ENCODE assay signal across 1 cellular context in the genomic region with DNA sequence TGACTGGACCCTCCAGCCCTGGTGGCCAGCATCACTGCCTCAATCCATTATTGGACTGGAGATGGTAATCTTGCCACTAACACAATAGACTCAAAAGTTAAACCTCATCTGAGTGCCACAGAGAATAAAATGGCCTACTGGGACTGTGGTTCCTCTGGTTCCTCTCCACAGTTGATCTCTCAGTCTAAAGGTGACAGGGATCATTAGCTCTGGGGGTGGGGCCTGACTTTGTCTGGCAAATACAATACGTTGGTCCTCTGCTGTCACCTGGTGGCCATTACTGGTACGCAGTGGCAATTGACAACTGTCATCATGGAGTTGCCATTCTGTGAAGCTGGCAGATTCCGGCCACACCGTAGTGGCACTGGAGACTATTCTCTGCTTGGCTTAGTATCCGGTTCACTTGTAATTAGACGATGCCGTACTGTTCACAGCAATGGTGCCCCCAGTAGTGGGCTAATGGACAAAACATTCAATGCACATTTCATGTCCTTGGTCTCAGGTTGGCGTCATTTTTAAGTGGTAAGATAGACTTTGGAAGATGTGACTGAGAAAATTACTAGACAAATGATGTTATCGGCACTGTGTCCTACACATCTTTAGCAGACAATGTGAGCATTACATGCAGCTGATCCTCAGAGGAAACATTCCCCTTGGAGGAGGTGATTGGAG.
TF ChIP-seq lines count a peak whose summit lies in the region.

No MANE protein-coding gene starts in this region.

TF ChIP-seq in K562, 482 proteins besides CTCF, POLR2A, EP300 and RAD21 (continued from another document and continues in another):
- TF ChIP-seq AFF4 (CRISPR knock-in tag; IDR thresholded peaks at IDR 0.05), result no peak
- TF ChIP-seq ARID2 (IDR thresholded peaks at IDR 0.05), result peak; percentile 71; the same call in 1 of the 2 replicates
- no peak for TF ChIP-seq BDP1 (IDR thresholded peaks at IDR 0.05; ENCODE audit: insufficient read depth, insufficient read length)
- TF ChIP-seq KAT2B (IDR thresholded peaks at IDR 0.05; ENCODE audit: low read depth, low read length), result no peak
- no peak for TF ChIP-seq RBBP5 (IDR thresholded peaks at IDR 0.05; ENCODE audit: borderline replicate concordance, insufficient read depth, low read length, poor library complexity, severe bottlenecking)
- no peak for TF ChIP-seq SMARCB1 (IDR thresholded peaks at IDR 0.05; ENCODE audit: insufficient read length, low read depth)
- no peak for TF ChIP-seq EZH2 (IDR thresholded peaks at IDR 0.05; ENCODE audit: borderline replicate concordance, low read depth, low read length)
- TF ChIP-seq CBX3 (IDR thresholded peaks at IDR 0.05; ENCODE audit: borderline replicate concordance in 1 of 2, low read length in 2 of 2), result no peak
- TF ChIP-seq ZNF696 (CRISPR knock-in tag; conservative IDR thresholded peaks at IDR 0.05), result no peak
- TF ChIP-seq ZNF121 (CRISPR knock-in tag; conservative IDR thresholded peaks at IDR 0.05), result no peak
- TF ChIP-seq ESRRA (IDR thresholded peaks at IDR 0.05; ENCODE audit: borderline replicate concordance, low read depth), result no peak
- TF ChIP-seq GTF2B (IDR thresholded peaks at IDR 0.05; ENCODE audit: extremely low read depth, insufficient read length), result no peak
- no peak for TF ChIP-seq YY1 (IDR thresholded peaks at IDR 0.05; ENCODE audit: borderline replicate concordance in 1 of 3, control insufficient read depth in 1 of 3, extremely low read depth in 1 of 3, insufficient read depth in 3 of 3, insufficient read length in 1 of 3, insufficient replicate concordance in 2 of 3, low read depth in 1 of 3, low read length in 2 of 3)
- TF ChIP-seq, protein P1, sequence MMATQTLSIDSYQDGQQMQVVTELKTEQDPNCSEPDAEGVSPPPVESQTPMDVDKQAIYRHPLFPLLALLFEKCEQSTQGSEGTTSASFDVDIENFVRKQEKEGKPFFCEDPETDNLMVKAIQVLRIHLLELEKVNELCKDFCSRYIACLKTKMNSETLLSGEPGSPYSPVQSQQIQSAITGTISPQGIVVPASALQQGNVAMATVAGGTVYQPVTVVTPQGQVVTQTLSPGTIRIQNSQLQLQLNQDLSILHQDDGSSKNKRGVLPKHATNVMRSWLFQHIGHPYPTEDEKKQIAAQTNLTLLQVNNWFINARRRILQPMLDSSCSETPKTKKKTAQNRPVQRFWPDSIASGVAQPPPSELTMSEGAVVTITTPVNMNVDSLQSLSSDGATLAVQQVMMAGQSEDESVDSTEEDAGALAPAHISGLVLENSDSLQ (IDR thresholded peaks at IDR 0.05), result peak; percentile 65
- 0 out of 2 replicates have a peak, but pooled peaks have one; percentile 27 for TF ChIP-seq ZNF24 (IDR thresholded peaks at IDR 0.05)
- no peak for TF ChIP-seq TCF15 (CRISPR knock-in tag; IDR thresholded peaks at IDR 0.05)
- no peak for TF ChIP-seq ZNF311 (CRISPR knock-in tag; IDR thresholded peaks at IDR 0.05)
- no peak for TF ChIP-seq FUS (optimal IDR thresholded peaks at IDR 0.05; ENCODE audit: low read depth, low read length)
- TF ChIP-seq GTF2F1 (IDR thresholded peaks at IDR 0.05; ENCODE audit: low read depth, low read length), result no peak
- TF ChIP-seq POLR2AphosphoS2 (IDR thresholded peaks at IDR 0.05; ENCODE audit: low read length), result no peak
- no peak for TF ChIP-seq RBFOX2 (IDR thresholded peaks at IDR 0.05; ENCODE audit: low read depth, low read length)
- no peak for TF ChIP-seq ARID4B (CRISPR knock-in tag; IDR thresholded peaks at IDR 0.05)
- peak; percentile 94 for TF ChIP-seq SMC3 (conservative IDR thresholded peaks at IDR 0.05; ENCODE audit: insufficient read depth, low read depth, low read length)
- no peak for TF ChIP-seq HNRNPUL1 (IDR thresholded peaks at IDR 0.05; ENCODE audit: low read length)
- TF ChIP-seq NR4A1 (CRISPR knock-in tag; IDR thresholded peaks at IDR 0.05), result no peak
- no peak for TF ChIP-seq NR4A1 (tag; IDR thresholded peaks at IDR 0.05)
- TF ChIP-seq, protein P2, sequence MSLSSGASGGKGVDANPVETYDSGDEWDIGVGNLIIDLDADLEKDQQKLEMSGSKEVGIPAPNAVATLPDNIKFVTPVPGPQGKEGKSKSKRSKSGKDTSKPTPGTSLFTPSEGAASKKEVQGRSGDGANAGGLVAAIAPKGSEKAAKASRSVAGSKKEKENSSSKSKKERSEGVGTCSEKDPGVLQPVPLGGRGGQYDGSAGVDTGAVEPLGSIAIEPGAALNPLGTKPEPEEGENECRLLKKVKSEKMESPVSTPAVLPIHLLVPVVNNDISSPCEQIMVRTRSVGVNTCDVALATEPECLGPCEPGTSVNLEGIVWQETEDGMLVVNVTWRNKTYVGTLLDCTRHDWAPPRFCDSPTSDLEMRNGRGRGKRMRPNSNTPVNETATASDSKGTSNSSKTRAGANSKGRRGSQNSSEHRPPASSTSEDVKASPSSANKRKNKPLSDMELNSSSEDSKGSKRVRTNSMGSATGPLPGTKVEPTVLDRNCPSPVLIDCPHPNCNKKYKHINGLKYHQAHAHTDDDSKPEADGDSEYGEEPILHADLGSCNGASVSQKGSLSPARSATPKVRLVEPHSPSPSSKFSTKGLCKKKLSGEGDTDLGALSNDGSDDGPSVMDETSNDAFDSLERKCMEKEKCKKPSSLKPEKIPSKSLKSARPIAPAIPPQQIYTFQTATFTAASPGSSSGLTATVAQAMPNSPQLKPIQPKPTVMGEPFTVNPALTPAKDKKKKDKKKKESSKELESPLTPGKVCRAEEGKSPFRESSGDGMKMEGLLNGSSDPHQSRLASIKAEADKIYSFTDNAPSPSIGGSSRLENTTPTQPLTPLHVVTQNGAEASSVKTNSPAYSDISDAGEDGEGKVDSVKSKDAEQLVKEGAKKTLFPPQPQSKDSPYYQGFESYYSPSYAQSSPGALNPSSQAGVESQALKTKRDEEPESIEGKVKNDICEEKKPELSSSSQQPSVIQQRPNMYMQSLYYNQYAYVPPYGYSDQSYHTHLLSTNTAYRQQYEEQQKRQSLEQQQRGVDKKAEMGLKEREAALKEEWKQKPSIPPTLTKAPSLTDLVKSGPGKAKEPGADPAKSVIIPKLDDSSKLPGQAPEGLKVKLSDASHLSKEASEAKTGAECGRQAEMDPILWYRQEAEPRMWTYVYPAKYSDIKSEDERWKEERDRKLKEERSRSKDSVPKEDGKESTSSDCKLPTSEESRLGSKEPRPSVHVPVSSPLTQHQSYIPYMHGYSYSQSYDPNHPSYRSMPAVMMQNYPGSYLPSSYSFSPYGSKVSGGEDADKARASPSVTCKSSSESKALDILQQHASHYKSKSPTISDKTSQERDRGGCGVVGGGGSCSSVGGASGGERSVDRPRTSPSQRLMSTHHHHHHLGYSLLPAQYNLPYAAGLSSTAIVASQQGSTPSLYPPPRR (CRISPR knock-in tag; IDR thresholded peaks at IDR 0.05; ENCODE audit: borderline replicate concordance), result no peak
- TF ChIP-seq ZNF778 (CRISPR knock-in tag; IDR thresholded peaks at IDR 0.05), result no peak
- no peak for TF ChIP-seq ZNF77 (CRISPR knock-in tag; IDR thresholded peaks at IDR 0.05)
- no peak for TF ChIP-seq U2AF2 (optimal IDR thresholded peaks at IDR 0.05; ENCODE audit: low read depth, low read length)
- TF ChIP-seq, protein P3, sequence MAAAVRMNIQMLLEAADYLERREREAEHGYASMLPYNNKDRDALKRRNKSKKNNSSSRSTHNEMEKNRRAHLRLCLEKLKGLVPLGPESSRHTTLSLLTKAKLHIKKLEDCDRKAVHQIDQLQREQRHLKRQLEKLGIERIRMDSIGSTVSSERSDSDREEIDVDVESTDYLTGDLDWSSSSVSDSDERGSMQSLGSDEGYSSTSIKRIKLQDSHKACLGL (CRISPR knock-in tag; IDR thresholded peaks at IDR 0.05; ENCODE audit: borderline replicate concordance, poor library complexity, severe bottlenecking), result no peak
- TF ChIP-seq TSHZ1 (CRISPR knock-in tag; IDR thresholded peaks at IDR 0.05), result no peak
- peak; percentile 68 for TF ChIP-seq DEAF1 (CRISPR knock-in tag; IDR thresholded peaks at IDR 0.05)
